ENCODE assay signal across 8 cellular contexts in genomic region chr11:118789501-118790356, GRCh38. TPM values are rescaled to one million over a fixed set of nuclear protein-coding genes. Genes with fewer than 3 reads are reported as not detected.
DNase-seq lines count a peak whose midpoint lies in the region; ATAC-seq and TF ChIP-seq lines count a peak whose summit lies in the region.

No MANE protein-coding gene starts in this region.

- peaks cover 44% of the 10 kb centered on the region for H4K20me1 ChIP-seq in osteoblast (ENCODE audit: insufficient read depth, low read length)

- H3K4me3 ChIP-seq in fibroblast of the aortic adventitia (ENCODE audit: low read depth, low read length) (peak overlapping the region; percentile 86), osteoblast (ENCODE audit: insufficient read depth, low read length) (peak overlapping the region; percentile 99)

- TF ChIP-seq CTCF in 22Rv1 (IDR thresholded peaks at IDR 0.05) (no peak), fibroblast of the aortic adventitia (IDR thresholded peaks at IDR 0.05; ENCODE audit: insufficient read depth, low read length) (peak; percentile 4), osteoblast (IDR thresholded peaks at IDR 0.05; ENCODE audit: extremely low read depth, low read depth, low read length) (no peak)

- H3K27ac Mint-ChIP-seq in activated T-cell treated with anti-CD3 and anti-CD28 coated beads, Interleukin-2, amount 50 U/mL, for 24 hours, result peak overlapping the region; percentile 98

- peak; percentile 36 for DNase-seq in ELR (ENCODE audit: low read depth)
- peak; percentile 69 for DNase-seq in NCI-H1105 treated with DMSO at 0.1 percent for 48 hours (lab: John Stamatoyannopoulos, UW)
- no peak for DNase-seq in activated T-cell treated with anti-CD3 and anti-CD28 coated beads, Interleukin-2, amount 50 U/mL, for 24 hours
- DNase-seq in fibroblast of the aortic adventitia (ENCODE audit: low read depth), result peak; percentile 34
- peak; percentile 65 for DNase-seq in osteoblast (ENCODE audit: insufficient read length, low spot score, missing footprints)
- DNase-seq in NCI-H1694 (lab: John Stamatoyannopoulos, UW), result no peak

- no peaks in the 10 kb centered on the region for H3K27me3 Mint-ChIP-seq in activated T-cell treated with anti-CD3 and anti-CD28 coated beads, Interleukin-2, amount 50 U/mL, for 24 hours

- no peaks in the 10 kb centered on the region for H3K27me3 ChIP-seq in osteoblast (ENCODE audit: insufficient read depth, low read length)

- peak overlapping the region; percentile 97 for H3K4me3 Mint-ChIP-seq in activated T-cell treated with anti-CD3 and anti-CD28 coated beads, Interleukin-2, amount 50 U/mL, for 24 hours

- peak overlapping the region; percentile 96 for H3K4me2 ChIP-seq in osteoblast (ENCODE audit: insufficient read depth, low read length)

- peaks cover 63% of the 10 kb centered on the region for H3K79me2 ChIP-seq in osteoblast (ENCODE audit: insufficient read depth, low read length)

- peaks cover 38% of the 10 kb centered on the region for H3K4me1 Mint-ChIP-seq in activated T-cell treated with anti-CD3 and anti-CD28 coated beads, Interleukin-2, amount 50 U/mL, for 24 hours (ENCODE audit: low read depth)

- H2AFZ ChIP-seq in osteoblast (ENCODE audit: low read length), result no peak overlapping the region

- no peaks in the 10 kb centered on the region for H3K9me3 ChIP-seq in osteoblast (ENCODE audit: low read depth, low read length)

- H3K27ac ChIP-seq in 22Rv1 (peak overlapping the region; percentile 98), osteoblast (ENCODE audit: low read depth, low read length) (peak overlapping the region; percentile 96)

- H3K9me3 Mint-ChIP-seq in activated T-cell treated with anti-CD3 and anti-CD28 coated beads, Interleukin-2, amount 50 U/mL, for 24 hours, result no peaks in the 10 kb centered on the region

- H3K4me1 ChIP-seq in osteoblast (ENCODE audit: insufficient read depth, low read length), result peaks cover 25% of the 10 kb centered on the region

- H3K36me3 ChIP-seq in osteoblast (ENCODE audit: insufficient read depth, low read length), result peaks cover 7% of the 10 kb centered on the region

- H3K36me3 Mint-ChIP-seq in activated T-cell treated with anti-CD3 and anti-CD28 coated beads, Interleukin-2, amount 50 U/mL, for 24 hours (ENCODE audit: low read depth), result peaks cover 67% of the 10 kb centered on the region

- no peak for ATAC-seq in GM19328 (IDR thresholded peaks at IDR 0.05; ENCODE audit: unreplicated experiment)

RNA-seq across cellular contexts. Expression of gene DDX6, which starts 1.2 kb away (rescaled TPM):
- total RNA-seq in fibroblast of the aortic adventitia (ENCODE audit: low replicate concordance) (174 and 189 TPM in 2 replicates), osteoblast (116 and 122 TPM in 2 replicates)

Comparison
In these comparisons a context has a peak if more than half of its experiments do, and no peak if none do; other contexts are left out.
1. DNase-seq: peak in ELR (single experiment), NCI-H1105 treated with DMSO at 0.1 percent for 48 hours (single experiment), fibroblast of the aortic adventitia (single experiment) and osteoblast (single experiment); none in activated T-cell treated with anti-CD3 and anti-CD28 coated beads, Interleukin-2, amount 50 U/mL, for 24 hours (single experiment) and NCI-H1694 (single experiment).